In genomic region chr1:8335246-8335645, GRCh38 we compare ENCODE assay signal across 7 cellular contexts. TPM values are rescaled to one million over a fixed set of nuclear protein-coding genes. Genes with fewer than 3 reads are reported as not detected.
"Had no signal": no experiment of that assay in that cellular context is flagged by ENCODE, and none has a peak within 500 bp of the region (broad histone marks: within the 10 kb centered on the region; RNA-seq: fewer than 3 reads in every experiment).

No MANE protein-coding gene starts in this region.

- H2AFZ ChIP-seq: GM23338 had no signal

- DNase-seq: HFFc6, IMR-90 had no signal

- H3K36me3 ChIP-seq: HAP-1 had no signal

- ATAC-seq: GM23338, HCT116, K562 had no signal

- H3K4me1 ChIP-seq: HAP-1 had no signal

- H3K4me2 ChIP-seq: GM23338 had no signal

- H3K9me3 ChIP-seq: HAP-1 had no signal

- H3K4me3 ChIP-seq: GM23338, HAP-1, K562 had no signal

RNA-seq across cellular contexts. Expression of gene SLC45A1, which starts 17.3 kb away (rescaled TPM):
- total RNA-seq: HT-29, K562 had no signal
